In the genomic region with DNA sequence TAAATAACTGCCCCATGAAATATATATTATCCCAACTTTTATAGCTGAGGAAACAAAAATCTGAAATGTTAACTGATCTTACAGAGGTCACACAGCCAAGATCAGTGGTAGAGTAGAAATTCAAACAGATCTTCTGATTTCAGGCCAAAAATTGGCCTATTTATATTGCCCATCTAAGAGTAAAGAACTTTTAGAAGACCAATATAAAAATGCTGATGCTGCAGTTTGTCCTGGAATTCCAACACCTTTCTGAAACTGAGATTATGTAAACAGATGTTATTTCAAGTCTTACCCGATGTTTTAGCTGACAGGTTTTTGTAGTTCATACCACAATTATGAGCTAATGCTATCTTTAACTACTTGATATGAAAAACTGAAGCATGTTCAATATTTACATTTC, we compare ENCODE assay signal across 22 cellular contexts. TPM values are rescaled to one million over a fixed set of nuclear protein-coding genes. Genes with fewer than 3 reads are reported as not detected.
A peak's percentile ranks its signal among the peaks of the same experiment; 100 is the strongest.
DNase-seq lines count a peak whose midpoint lies in the region; ATAC-seq, FAIRE-seq and TF ChIP-seq lines count a peak whose summit lies in the region.
"Had no signal": no experiment of that assay in that cellular context is flagged by ENCODE, and none has a peak within 500 bp of the region (broad histone marks: within the 10 kb centered on the region; RNA-seq: fewer than 3 reads in every experiment).

No MANE protein-coding gene starts in this region.

- H3K4me3 ChIP-seq in LNCaP clone FGC (ENCODE audit: low read depth, low read length) (no peak overlapping the region), pancreas (no peak overlapping the region), heart left ventricle (no peak overlapping the region)

- no peaks in the 10 kb centered on the region for H3K4me1 ChIP-seq in pancreas
- H3K4me1 ChIP-seq in heart left ventricle: no peaks in the 10 kb centered on the region

- peak; percentile 61 for FAIRE-seq in pancreas (lab: Jason Lieb, UNC)
- FAIRE-seq: A204.1, G401.6, GM12892, GM18507 had no signal

- H3K36me3 ChIP-seq in pancreas (no peaks in the 10 kb centered on the region), heart left ventricle (no peaks in the 10 kb centered on the region)

- TF ChIP-seq CTCF in LNCaP clone FGC (IDR thresholded peaks at IDR 0.05; ENCODE audit: control insufficient read depth, extremely low read depth, insufficient read depth): no peak
- no peak for TF ChIP-seq CTCF in pancreas (IDR thresholded peaks at IDR 0.05)
- no peak for TF ChIP-seq CTCF in heart left ventricle (IDR thresholded peaks at IDR 0.05)

- 12 to 15% methylated on average over 1 of the region's 1 CpG for WGBS in pancreas, 2 donors
- WGBS in heart left ventricle, 4 donors: 12 to 51% (median 36%) methylated on average over 1 of the region's 1 CpG

- H3K9me3 ChIP-seq in pancreas (no peaks in the 10 kb centered on the region), heart left ventricle (no peaks in the 10 kb centered on the region)

- H3K27ac ChIP-seq in pancreas: no peak overlapping the region
- H3K27ac ChIP-seq in heart left ventricle: no peak overlapping the region
- H3K27ac ChIP-seq: HL-60 had no signal

- no peak for TF ChIP-seq POLR2A in heart left ventricle (IDR thresholded peaks at IDR 0.05)

- ATAC-seq in pancreas (no peak), HG03439 (IDR thresholded peaks at IDR 0.05; ENCODE audit: unreplicated experiment) (no peak), heart left ventricle (no peak)

- intact Hi-C loops in pancreas (cut with DNase I) (no loop called here), heart left ventricle (cut with DNase I) (no loop called here)

- DNase-seq in DMS53 treated with DMSO at 0.1 percent for 48 hours (lab: John Stamatoyannopoulos, UW; ENCODE audit: unreplicated experiment): peak; percentile 6
- peak; percentile 6 for DNase-seq in LNCaP clone FGC (ENCODE audit: low read depth)
- DNase-seq in RPMI8226: peak; percentile 46
- no peak for DNase-seq in pancreas
- no peak for DNase-seq in NCI-H1092 (lab: John Stamatoyannopoulos, UW)
- no peak for DNase-seq in heart left ventricle
- no peak for DNase-seq in C1 segment of cervical spinal cord (lab: John Stamatoyannopoulos, UW)
- DNase-seq: AML-193; CD4-positive, alpha-beta memory T cell; GOT3; H9; KG1 had no signal

- H3K27me3 ChIP-seq in pancreas (no peaks in the 10 kb centered on the region), heart left ventricle (no peaks in the 10 kb centered on the region)

RNA-seq across cellular contexts. Expression of a gene that starts 51.1 kb away (rescaled TPM):
- total RNA-seq in pancreas (not detected), heart left ventricle (not detected)
- polyA plus RNA-seq in pancreas (not detected), heart left ventricle (not detected)
- total RNA-seq: CD4-positive, alpha-beta memory T cell; H9; LHCN-M2 had no signal
- polyA plus RNA-seq: BJ; CD14-positive monocyte; CD4-positive, alpha-beta memory T cell; IgD-negative memory B cell had no signal

Comparison
In these comparisons a context has a peak if more than half of its experiments do, and no peak if none do; other contexts are left out.
1. DNase-seq: peak in DMS53 treated with DMSO at 0.1 percent for 48 hours (single experiment), LNCaP clone FGC (single experiment) and RPMI8226 (single experiment); none in pancreas (0 of 6), NCI-H1092 (single experiment), heart left ventricle (0 of 5) and C1 segment of cervical spinal cord (0 of 14).